ENCODE assay signal across 8 cellular contexts in genomic region chr2:170369894-170370293, GRCh38.
A peak's percentile ranks its signal among the peaks of the same experiment; 100 is the strongest.
DNase-seq lines count a peak whose midpoint lies in the region; ATAC-seq and TF ChIP-seq lines count a peak whose summit lies in the region.

No MANE protein-coding gene starts in this region.

- H3K4me1 ChIP-seq in breast epithelium, result peaks cover 0 to under 1% of the 10 kb centered on the region in 2 donors
- H3K4me1 ChIP-seq in gastroesophageal sphincter, result no peaks in the 10 kb centered on the region

- peaks cover 74% of the 10 kb centered on the region for H3K27me3 Mint-ChIP-seq in neural crest cell (ENCODE audit: low read depth)

- TF ChIP-seq CTCF in breast epithelium (IDR thresholded peaks at IDR 0.05), result peak in 2 of 3 donors; percentile 9 to 33
- peak; percentile 69 for TF ChIP-seq CTCF in neural crest cell (conservative IDR thresholded peaks at IDR 0.05)
- TF ChIP-seq CTCF in gastroesophageal sphincter (IDR thresholded peaks at IDR 0.05), result peak in 2 of 4 experiments; percentile 5 to 12

- intact Hi-C loops in breast epithelium (cut with DNase I; ENCODE audit: low total_unique reads), result no loop called here
- intact Hi-C loops in sciatic nerve (cut with DNase I), result no loop called here

- H3K4me1 Mint-ChIP-seq in neural crest cell, result peaks cover 6% of the 10 kb centered on the region

- no peak overlapping the region for H3K27ac Mint-ChIP-seq in neural crest cell (ENCODE audit: unreplicated experiment)

- TF ChIP-seq POLR2A in breast epithelium (IDR thresholded peaks at IDR 0.05) (no peak), gastroesophageal sphincter (IDR thresholded peaks at IDR 0.05) (no peak)

- no peak overlapping the region for H3K4me3 Mint-ChIP-seq in neural crest cell

- H3K4me3 ChIP-seq in breast epithelium (no peak overlapping the region), gastroesophageal sphincter (no peak overlapping the region)

- peak; percentile 4 for DNase-seq in EL
- peak; percentile 21 to 59 for DNase-seq in NCI-H1930 (lab: John Stamatoyannopoulos, UW)
- no peak for DNase-seq in breast epithelium (ENCODE audit: low spot score in 2 of 2)
- DNase-seq in neural crest cell (ENCODE audit: low read depth, low spot score), result no peak
- DNase-seq in activated naive CD4-positive, alpha-beta T cell (lab: John Stamatoyannopoulos, UW), result no peak
- no peak for DNase-seq in sciatic nerve (ENCODE audit: low spot score)

- H3K27ac ChIP-seq in breast epithelium (no peak overlapping the region), gastroesophageal sphincter (no peak overlapping the region)

- ATAC-seq in GM19397 (IDR thresholded peaks at IDR 0.05; ENCODE audit: unreplicated experiment) (no peak), gastroesophageal sphincter (no peak), sciatic nerve (no peak)

- no peaks in the 10 kb centered on the region for H3K36me3 Mint-ChIP-seq in neural crest cell (ENCODE audit: low read depth)

- no peak for TF ChIP-seq EP300 in gastroesophageal sphincter (IDR thresholded peaks at IDR 0.05)

- H3K27me3 ChIP-seq in breast epithelium (peaks cover 0 to 5% of the 10 kb centered on the region in 2 donors), gastroesophageal sphincter (peaks cover 63% of the 10 kb centered on the region)

- H3K36me3 ChIP-seq in breast epithelium (no peaks in the 10 kb centered on the region), gastroesophageal sphincter (no peaks in the 10 kb centered on the region)

- 11 to 29% methylated on average over 1 of the region's 1 CpG for WGBS in gastroesophageal sphincter (ENCODE audit: low coverage in 1 of 2), 2 donors

- H3K9me3 ChIP-seq in breast epithelium, result no peaks in the 10 kb centered on the region
- no peaks in the 10 kb centered on the region for H3K9me3 ChIP-seq in gastroesophageal sphincter

- H3K9me3 Mint-ChIP-seq in neural crest cell, result no peaks in the 10 kb centered on the region

Comparison
In these comparisons a context has a peak if more than half of its experiments do, and no peak if none do; other contexts are left out.
1. DNase-seq: peak in EL (single experiment) and NCI-H1930 (2 of 2); none in breast epithelium (0 of 2), neural crest cell (single experiment), activated naive CD4-positive, alpha-beta T cell (0 of 4) and sciatic nerve (single experiment).